9 cellular contexts compared by ENCODE assay signal in the genomic region with DNA sequence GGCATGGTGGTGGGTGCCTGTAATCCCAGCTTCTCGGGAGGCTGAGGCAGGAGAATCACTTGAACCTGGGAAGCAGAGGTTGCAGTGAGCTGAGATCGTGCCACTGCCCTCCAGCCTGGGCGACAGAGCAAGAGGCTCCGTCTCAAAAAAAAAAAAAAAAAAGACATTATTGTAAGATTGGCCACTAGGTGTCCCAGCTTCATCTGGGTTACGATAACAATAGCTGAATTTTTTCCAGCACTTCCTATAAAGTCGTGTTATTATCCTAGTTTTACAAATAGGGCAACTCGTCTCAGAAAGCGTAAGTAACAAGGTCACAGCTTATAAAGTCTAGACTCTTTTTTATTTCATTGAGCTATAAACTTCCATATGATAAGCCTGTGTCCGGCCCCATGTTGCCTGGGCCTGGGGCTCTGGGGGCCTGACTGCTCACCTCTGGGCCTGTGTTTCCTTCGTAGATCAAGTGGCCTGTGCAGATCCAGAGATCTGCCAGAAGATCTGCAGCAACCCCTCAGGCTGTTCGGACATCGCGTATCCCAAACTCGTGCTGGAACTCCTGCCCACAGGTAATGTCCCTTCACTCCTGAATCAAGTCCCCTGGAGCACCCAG.
DNase-seq lines count a peak whose midpoint lies in the region; ATAC-seq, FAIRE-seq and TF ChIP-seq lines count a peak whose summit lies in the region.
"Had no signal": no experiment of that assay in that cellular context is flagged by ENCODE, and none has a peak within 500 bp of the region (broad histone marks: within the 10 kb centered on the region; RNA-seq: fewer than 3 reads in every experiment).

No MANE protein-coding gene starts in this region.

- H3K4me1 ChIP-seq in keratinocyte (ENCODE audit: control insufficient read depth, extremely low read depth, insufficient read depth, low read length) (no peaks in the 10 kb centered on the region), kidney (ENCODE audit: control insufficient read depth in 1 of 2, insufficient read depth in 1 of 2, low read depth in 1 of 2, low read length in 2 of 2) (no peaks in the 10 kb centered on the region)
- H3K4me1 ChIP-seq: gastroesophageal sphincter had no signal

- no peaks in the 10 kb centered on the region for H4K20me1 ChIP-seq in keratinocyte (ENCODE audit: control insufficient read depth, extremely low read depth, insufficient read depth, low read length)

- ATAC-seq in activated T-helper 17 cell treated with anti-CD3 and anti-CD28 coated beads, Interleukin-2, amount 50 U/mL, for 72 hours (replicated peaks): no peak
- ATAC-seq in HG03095 (IDR thresholded peaks at IDR 0.05; ENCODE audit: unreplicated experiment) (no peak), HG02798 (IDR thresholded peaks at IDR 0.05; ENCODE audit: poor library complexity, unreplicated experiment) (no peak)
- ATAC-seq: gastroesophageal sphincter had no signal

- H3K27me3 ChIP-seq in keratinocyte (ENCODE audit: control insufficient read depth, extremely low read depth, insufficient read depth, low read length): no peaks in the 10 kb centered on the region
- H3K27me3 ChIP-seq: gastroesophageal sphincter had no signal

- H2AFZ ChIP-seq in keratinocyte (ENCODE audit: control insufficient read depth, low read length): no peak overlapping the region

- H3K4me3 ChIP-seq in GM12875 (ENCODE audit: low read depth, low read length) (no peak overlapping the region), keratinocyte (ENCODE audit: control insufficient read depth in 2 of 3, extremely low read depth in 1 of 3, insufficient read depth in 2 of 3, low read depth in 1 of 3, low read length in 3 of 3) (no peak overlapping the region), kidney (ENCODE audit: low read length in 2 of 2) (no peak overlapping the region)
- H3K4me3 ChIP-seq: gastroesophageal sphincter had no signal

- no peak overlapping the region for H3K4me2 ChIP-seq in keratinocyte (ENCODE audit: control insufficient read depth, extremely low read depth, insufficient read depth, low read depth, low read length)

- H3K79me2 ChIP-seq in keratinocyte (ENCODE audit: control insufficient read depth, insufficient read depth, low read length): no peaks in the 10 kb centered on the region

- FAIRE-seq in keratinocyte (lab: Jason Lieb, UNC) (no peak), kidney (lab: Jason Lieb, UNC) (no peak)

- no peak overlapping the region for H3K27ac ChIP-seq in keratinocyte (ENCODE audit: control insufficient read depth, insufficient read depth, low read length)
- H3K27ac ChIP-seq in kidney (ENCODE audit: low read depth in 2 of 2, low read length in 2 of 2): no peak overlapping the region
- H3K27ac ChIP-seq: gastroesophageal sphincter had no signal

- dilution Hi-C loops in keratinocyte (cut with MboI; ENCODE audit: extremely low pct_ligation_motif_present, low sequenced_read_pairs): loop anchor here (25.0 kb wide), 1 partner anchor 94 kb away; no protein-coding TSS in a partner anchor

- H3K36me3 ChIP-seq in keratinocyte (ENCODE audit: control insufficient read depth in 2 of 2, extremely low read depth in 1 of 2, insufficient read depth in 2 of 2, low read length in 2 of 2): no peaks in the 10 kb centered on the region
- no peaks in the 10 kb centered on the region for H3K36me3 ChIP-seq in kidney (ENCODE audit: control insufficient read depth in 1 of 2, insufficient read depth in 2 of 2, low read length in 2 of 2)
- H3K36me3 ChIP-seq: gastroesophageal sphincter had no signal

- H3K27ac Mint-ChIP-seq in activated T-helper 17 cell treated with anti-CD3 and anti-CD28 coated beads, Interleukin-2, amount 50 U/mL, for 72 hours: peak overlapping the region; percentile 16
- no peak overlapping the region for H3K27ac Mint-ChIP-seq in immature natural killer cell

- no peak overlapping the region for H3K9ac ChIP-seq in keratinocyte (ENCODE audit: control insufficient read depth, extremely low read depth, insufficient read depth, low read length)
- H3K9ac ChIP-seq in kidney (ENCODE audit: low read length in 2 of 2): no peak overlapping the region

- intact Hi-C loops in kidney (cut with DNase I): no loop called here

- peaks cover 5% of the 10 kb centered on the region for H3K4me1 Mint-ChIP-seq in activated T-helper 17 cell treated with anti-CD3 and anti-CD28 coated beads, Interleukin-2, amount 50 U/mL, for 72 hours
- no peaks in the 10 kb centered on the region for H3K4me1 Mint-ChIP-seq in immature natural killer cell

- no peaks in the 10 kb centered on the region for H3K27me3 Mint-ChIP-seq in activated T-helper 17 cell treated with anti-CD3 and anti-CD28 coated beads, Interleukin-2, amount 50 U/mL, for 72 hours
- H3K27me3 Mint-ChIP-seq in immature natural killer cell (ENCODE audit: low read depth in 3 of 3): peaks cover 0 to 2% (median 2%) of the 10 kb centered on the region in 3 donors

- no peak overlapping the region for H3K4me3 Mint-ChIP-seq in activated T-helper 17 cell treated with anti-CD3 and anti-CD28 coated beads, Interleukin-2, amount 50 U/mL, for 72 hours
- H3K4me3 Mint-ChIP-seq in immature natural killer cell: no peak overlapping the region

- no peaks in the 10 kb centered on the region for H3K9me1 ChIP-seq in keratinocyte (ENCODE audit: control insufficient read depth, extremely low read depth, insufficient read depth, low read length)

- DNase-seq in AG08396 (ENCODE audit: low spot score): peak; percentile 25
- DNase-seq in keratinocyte (ENCODE audit: low read depth, low spot score): no peak
- DNase-seq in kidney: no peak
- no peak for DNase-seq in immature natural killer cell

- H3K9me3 ChIP-seq in keratinocyte (ENCODE audit: control insufficient read depth, low read depth, low read length) (no peaks in the 10 kb centered on the region), kidney (ENCODE audit: control insufficient read depth in 1 of 2, low read length in 2 of 2) (no peaks in the 10 kb centered on the region)
- H3K9me3 ChIP-seq: gastroesophageal sphincter had no signal

- TF ChIP-seq CTCF in GM12875 (IDR thresholded peaks at IDR 0.05; ENCODE audit: borderline replicate concordance, insufficient read depth, low read depth, low read length): peak; percentile 38; the same call in 1 of the 2 replicates
- TF ChIP-seq CTCF in keratinocyte (optimal IDR thresholded peaks at IDR 0.05 in 1 of 3, IDR thresholded peaks at IDR 0.05 in 1 of 3, conservative IDR thresholded peaks at IDR 0.05 in 1 of 3; ENCODE audit: extremely low read depth in 1 of 3, insufficient read depth in 2 of 3, low read length in 3 of 3): peak in 2 of 3 experiments; percentile 23 to 42
- no peak for TF ChIP-seq CTCF in kidney (IDR thresholded peaks at IDR 0.05; ENCODE audit: borderline replicate concordance, extremely low read depth, insufficient read depth)

- no peaks in the 10 kb centered on the region for H3K36me3 Mint-ChIP-seq in activated T-helper 17 cell treated with anti-CD3 and anti-CD28 coated beads, Interleukin-2, amount 50 U/mL, for 72 hours (ENCODE audit: low read depth)
- H3K36me3 Mint-ChIP-seq in immature natural killer cell: no peaks in the 10 kb centered on the region

- no peaks in the 10 kb centered on the region for H3K9me3 Mint-ChIP-seq in activated T-helper 17 cell treated with anti-CD3 and anti-CD28 coated beads, Interleukin-2, amount 50 U/mL, for 72 hours
- H3K9me3 Mint-ChIP-seq in immature natural killer cell: no peaks in the 10 kb centered on the region
